ENCODE assay signal across 11 cellular contexts in the genomic region with DNA sequence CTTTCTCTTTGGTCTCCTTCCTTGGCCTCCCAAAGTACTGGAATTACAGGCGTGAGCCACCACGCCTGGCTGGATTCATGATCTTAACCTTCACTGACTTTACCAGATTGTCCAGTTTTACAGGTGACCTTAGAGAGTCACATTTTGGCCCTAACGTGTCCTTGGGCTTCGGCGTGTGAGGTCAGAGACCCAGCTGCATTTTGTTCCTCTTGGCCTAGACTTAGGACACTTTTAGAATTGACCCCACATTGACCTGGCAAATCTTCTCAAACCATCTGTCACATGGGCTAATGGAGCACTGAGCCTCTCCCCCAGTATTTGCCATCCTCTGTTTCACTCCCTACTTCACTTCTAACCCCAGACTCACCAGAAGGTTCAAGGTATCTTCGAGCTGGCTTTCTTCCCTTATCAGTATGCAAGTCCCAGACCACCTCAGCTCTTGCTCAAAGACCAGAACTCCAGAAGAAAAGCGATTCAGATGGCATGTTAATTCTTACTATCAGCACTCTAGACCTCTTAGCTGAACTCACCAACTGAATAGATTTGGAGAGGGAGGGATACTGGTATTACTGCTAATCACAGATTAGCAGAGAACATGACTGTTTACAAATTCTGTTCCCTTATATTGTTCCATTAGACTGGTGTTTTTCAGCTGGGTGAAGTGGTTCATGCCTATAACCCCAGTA. TPM values are rescaled to one million over a fixed set of nuclear protein-coding genes. Genes with fewer than 3 reads are reported as not detected.
A peak's percentile ranks its signal among the peaks of the same experiment; 100 is the strongest.
DNase-seq lines count a peak whose midpoint lies in the region; ATAC-seq and TF ChIP-seq lines count a peak whose summit lies in the region.
"Had no signal": no experiment of that assay in that cellular context is flagged by ENCODE, and none has a peak within 500 bp of the region (broad histone marks: within the 10 kb centered on the region; RNA-seq: fewer than 3 reads in every experiment).

No MANE protein-coding gene starts in this region.

- H3K4me3 Mint-ChIP-seq in activated naive CD8-positive, alpha-beta T cell treated with anti-CD3 and anti-CD28 coated beads, Interleukin-2, amount 50 U/mL, for 24 hours, result peak overlapping the region; percentile 78
- H3K4me3 Mint-ChIP-seq in natural killer cell treated with Interleukin-12 subunit alpha and Interleukin-12 subunit beta and Interleukin-15 and Interleukin-18, amount 100 ng/mL, for 72 hours, result peak overlapping the region; percentile 66

- peaks cover 7% of the 10 kb centered on the region for H3K36me3 Mint-ChIP-seq in activated naive CD8-positive, alpha-beta T cell treated with anti-CD3 and anti-CD28 coated beads, Interleukin-2, amount 50 U/mL, for 24 hours (ENCODE audit: low read depth)
- H3K36me3 Mint-ChIP-seq in natural killer cell treated with Interleukin-12 subunit alpha and Interleukin-12 subunit beta and Interleukin-15 and Interleukin-18, amount 100 ng/mL, for 72 hours, result no peaks in the 10 kb centered on the region

- H3K27me3 ChIP-seq in BLaER1 treated with 17β-estradiol and CSF1 and Interleukin-3, amounts not matched to agents 10 nM and 100 nM, result no peaks in the 10 kb centered on the region
- H3K27me3 ChIP-seq in KMS-11 (ENCODE audit: insufficient read depth, low read depth), result no peaks in the 10 kb centered on the region

- no peak overlapping the region for H2AFZ ChIP-seq in KMS-11 (ENCODE audit: low read depth)

- H3K4me1 ChIP-seq in BLaER1 treated with 17β-estradiol and CSF1 and Interleukin-3, amounts not matched to agents 10 nM and 100 nM, result peaks cover 38 to 73% (median 66%) of the 10 kb centered on the region in 10 experiments
- peaks cover 61% of the 10 kb centered on the region for H3K4me1 ChIP-seq in KMS-11 (ENCODE audit: low read depth, poor library complexity, severe bottlenecking)

- H3K36me3 ChIP-seq in BLaER1 treated with 17β-estradiol and CSF1 and Interleukin-3, amounts not matched to agents 10 nM and 100 nM, result peaks cover 0 to 8% (median 0%) of the 10 kb centered on the region in 11 experiments; a peak in 4 of 22 replicates
- no peaks in the 10 kb centered on the region for H3K36me3 ChIP-seq in KMS-11 (ENCODE audit: insufficient read depth)

- peaks cover 31% of the 10 kb centered on the region for H3K79me2 ChIP-seq in KMS-11 (ENCODE audit: insufficient read depth, low read depth)

- TF ChIP-seq CTCF in KMS-11 (conservative IDR thresholded peaks at IDR 0.05; ENCODE audit: low read depth, low read length) (no peak), GM13976 (IDR thresholded peaks at IDR 0.05; ENCODE audit: borderline replicate concordance, control extremely low read depth, extremely low read depth, insufficient read depth, missing control alignments) (no peak)

- no peak for DNase-seq in activated naive CD8-positive, alpha-beta T cell treated with anti-CD3 and anti-CD28 coated beads, Interleukin-2, amount 50 U/mL, for 24 hours
- DNase-seq in natural killer cell treated with Interleukin-12 subunit alpha and Interleukin-12 subunit beta and Interleukin-15 and Interleukin-18, amount 100 ng/mL, for 72 hours (ENCODE audit: low spot score), result peak; percentile 49
- DNase-seq in GOT3 (lab: John Stamatoyannopoulos, UW), result no peak
- DNase-seq in NCI-H526 (lab: John Stamatoyannopoulos, UW), result no peak
- DNase-seq in GM13976 (ENCODE audit: low spot score), result no peak
- DNase-seq: amygdala, DND-41, NCI-H510A treated with DMSO at 0.1 percent for 48 hours had no signal

- peak overlapping the region in 4 of 11 experiments; percentile 1 to 92 (median 83); a peak in 3 of 22 replicates for H3K27ac ChIP-seq in BLaER1 treated with 17β-estradiol and CSF1 and Interleukin-3, amounts not matched to agents 10 nM and 100 nM
- H3K27ac ChIP-seq in KMS-11, result peak overlapping the region; percentile 8; the same call in 1 of the 2 replicates

- in situ Hi-C loops in GM13976 (cut with MboI; ENCODE audit: low sequenced_read_pairs, unreplicated experiment), result no loop called here

- H3K27me3 Mint-ChIP-seq in activated naive CD8-positive, alpha-beta T cell treated with anti-CD3 and anti-CD28 coated beads, Interleukin-2, amount 50 U/mL, for 24 hours, result no peaks in the 10 kb centered on the region
- H3K27me3 Mint-ChIP-seq in natural killer cell treated with Interleukin-12 subunit alpha and Interleukin-12 subunit beta and Interleukin-15 and Interleukin-18, amount 100 ng/mL, for 72 hours, result no peaks in the 10 kb centered on the region

- peak overlapping the region; percentile 69 for H3K27ac Mint-ChIP-seq in activated naive CD8-positive, alpha-beta T cell treated with anti-CD3 and anti-CD28 coated beads, Interleukin-2, amount 50 U/mL, for 24 hours
- H3K27ac Mint-ChIP-seq in natural killer cell treated with Interleukin-12 subunit alpha and Interleukin-12 subunit beta and Interleukin-15 and Interleukin-18, amount 100 ng/mL, for 72 hours, result peak overlapping the region; percentile 59 to 75

- H3K9me3 Mint-ChIP-seq in activated naive CD8-positive, alpha-beta T cell treated with anti-CD3 and anti-CD28 coated beads, Interleukin-2, amount 50 U/mL, for 24 hours, result no peaks in the 10 kb centered on the region
- no peaks in the 10 kb centered on the region for H3K9me3 Mint-ChIP-seq in natural killer cell treated with Interleukin-12 subunit alpha and Interleukin-12 subunit beta and Interleukin-15 and Interleukin-18, amount 100 ng/mL, for 72 hours

- no peaks in the 10 kb centered on the region for H3K9me3 ChIP-seq in BLaER1 treated with 17β-estradiol and CSF1 and Interleukin-3, amounts not matched to agents 10 nM and 100 nM (replicated peaks in 1 of 11)

- H3K4me1 Mint-ChIP-seq in activated naive CD8-positive, alpha-beta T cell treated with anti-CD3 and anti-CD28 coated beads, Interleukin-2, amount 50 U/mL, for 24 hours, result peaks cover 48% of the 10 kb centered on the region
- peaks cover 48 to 53% of the 10 kb centered on the region in 2 donors for H3K4me1 Mint-ChIP-seq in natural killer cell treated with Interleukin-12 subunit alpha and Interleukin-12 subunit beta and Interleukin-15 and Interleukin-18, amount 100 ng/mL, for 72 hours (ENCODE audit: low read depth in 2 of 2)

- peak overlapping the region; percentile 32 to 96 (median 90); a peak in 19 of 22 replicates for H3K4me2 ChIP-seq in BLaER1 treated with 17β-estradiol and CSF1 and Interleukin-3, amounts not matched to agents 10 nM and 100 nM
- H3K4me2 ChIP-seq in KMS-11, result peak overlapping the region; percentile 58; the same call in 1 of the 2 replicates

- H4K20me1 ChIP-seq in BLaER1 treated with 17β-estradiol and CSF1 and Interleukin-3, amounts not matched to agents 10 nM and 100 nM, result peaks cover 4 to 31% (median 17%) of the 10 kb centered on the region in 11 experiments; a peak in 16 of 22 replicates
- no peaks in the 10 kb centered on the region for H4K20me1 ChIP-seq in KMS-11 (ENCODE audit: insufficient read depth)

- H3K9ac ChIP-seq in BLaER1 treated with 17β-estradiol and CSF1 and Interleukin-3, amounts not matched to agents 10 nM and 100 nM, result peak overlapping the region in 2 of 11 experiments; percentile 79 to 88; a peak in 2 of 22 replicates
- H3K9ac ChIP-seq in KMS-11, result no peak overlapping the region

- no peak overlapping the region for H3K4me3 ChIP-seq in BLaER1 treated with 17β-estradiol and CSF1 and Interleukin-3, amounts not matched to agents 10 nM and 100 nM
- H3K4me3 ChIP-seq in KMS-11 (IDR thresholded peaks at IDR 0.05; ENCODE audit: insufficient read depth, low read depth, low read length), result no peak overlapping the region

- ATAC-seq in activated naive CD8-positive, alpha-beta T cell treated with anti-CD3 and anti-CD28 coated beads, Interleukin-2, amount 50 U/mL, for 24 hours, result no peak
- ATAC-seq in natural killer cell treated with Interleukin-12 subunit alpha and Interleukin-12 subunit beta and Interleukin-15 and Interleukin-18, amount 100 ng/mL, for 72 hours, result no peak
- ATAC-seq in HG03354 (IDR thresholded peaks at IDR 0.05; ENCODE audit: poor library complexity, severe bottlenecking, unreplicated experiment), result no peak

RNA-seq across cellular contexts. Expression of a gene that starts 1.8 kb away (rescaled TPM):
- 100 to 1,000 TPM; 111 to 149 TPM for total RNA-seq in natural killer cell treated with Interleukin-12 subunit alpha and Interleukin-12 subunit beta and Interleukin-15 and Interleukin-18, amount 100 ng/mL, for 72 hours

RNA-seq across cellular contexts. Expression of a gene that starts 56.8 kb away (rescaled TPM):
- 100 to 1,000 TPM in 1 of 2 donors, 10 to 100 TPM in 1; 75.2 to 154 TPM for total RNA-seq in natural killer cell treated with Interleukin-12 subunit alpha and Interleukin-12 subunit beta and Interleukin-15 and Interleukin-18, amount 100 ng/mL, for 72 hours
